In genomic region chr12:99130808-99131538, GRCh38 we compare ENCODE assay signal across 9 cellular contexts.
DNase-seq lines count a peak whose midpoint lies in the region; ATAC-seq, FAIRE-seq and TF ChIP-seq lines count a peak whose summit lies in the region.
"Had no signal": no experiment of that assay in that cellular context is flagged by ENCODE, and none has a peak within 500 bp of the region (broad histone marks: within the 10 kb centered on the region; RNA-seq: fewer than 3 reads in every experiment).

No MANE protein-coding gene starts in this region.

- no peak overlapping the region for H3K4me3 ChIP-seq in fibroblast of pulmonary artery (replicated peaks; ENCODE audit: low read depth, low read length)
- no peak overlapping the region for H3K4me3 ChIP-seq in prostate gland
- peak overlapping the region in 1 of 4 donors; percentile 41 for H3K4me3 ChIP-seq in esophagus squamous epithelium
- H3K4me3 ChIP-seq: lung had no signal

- WGBS in prostate gland, result 60% methylated on average over 3 of the region's 3 CpGs
- WGBS in esophagus squamous epithelium, 2 donors, result 43 to 47% methylated on average over 3 of the region's 3 CpGs

- intact Hi-C loops in prostate gland (cut with DNase I), result no loop called here
- intact Hi-C loops in esophagus squamous epithelium (cut with DNase I), result no loop called here

- peak; percentile 97 for ATAC-seq in GM21723 (IDR thresholded peaks at IDR 0.05; ENCODE audit: unreplicated experiment)
- ATAC-seq in HG03575 (IDR thresholded peaks at IDR 0.05; ENCODE audit: extremely low read depth, insufficient number of reproducible peaks, low FRiP score, unreplicated experiment), result peak; percentile 99

- H3K27me3 ChIP-seq in prostate gland (replicated peaks; ENCODE audit: insufficient read depth), result no peaks in the 10 kb centered on the region
- no peaks in the 10 kb centered on the region for H3K27me3 ChIP-seq in esophagus squamous epithelium

- DNase-seq in GM12891 (ENCODE audit: insufficient read length, low spot score), result no peak
- peak; percentile 8 for DNase-seq in fibroblast of pulmonary artery (ENCODE audit: low read depth)
- DNase-seq in prostate gland (ENCODE audit: low spot score), result no peak
- DNase-seq in esophagus squamous epithelium (lab: John Stamatoyannopoulos, UW), result no peak
- DNase-seq in activated CD4-positive, CD25-positive, alpha-beta regulatory T cell treated with anti-CD3 and anti-CD28 coated beads, Interleukin-2, amount 50 U/mL, for 72 hours, result no peak
- DNase-seq in D341Med (ENCODE audit: low spot score), result no peak

- TF ChIP-seq POLR2A in GM12891 (IDR thresholded peaks at IDR 0.05; ENCODE audit: low read depth, low read length) (no peak), prostate gland (IDR thresholded peaks at IDR 0.05) (no peak), esophagus squamous epithelium (IDR thresholded peaks at IDR 0.05) (no peak)

- no peak for TF ChIP-seq CTCF in fibroblast of pulmonary artery (IDR thresholded peaks at IDR 0.05; ENCODE audit: low read length, missing control alignments)
- no peak for TF ChIP-seq CTCF in prostate gland (IDR thresholded peaks at IDR 0.05)
- TF ChIP-seq CTCF in esophagus squamous epithelium (IDR thresholded peaks at IDR 0.05), result no peak

- H3K9me3 ChIP-seq in prostate gland (no peaks in the 10 kb centered on the region), esophagus squamous epithelium (no peaks in the 10 kb centered on the region)

- H3K4me1 ChIP-seq in prostate gland (replicated peaks) (no peaks in the 10 kb centered on the region), esophagus squamous epithelium (no peaks in the 10 kb centered on the region)

- H3K27ac ChIP-seq in prostate gland, result no peak overlapping the region
- H3K27ac ChIP-seq in esophagus squamous epithelium, result peak overlapping the region in 2 of 4 donors; percentile 13 to 31

- peak; percentile 56 for FAIRE-seq in GM12891 (lab: Jason Lieb, UNC)

- no peaks in the 10 kb centered on the region for H3K36me3 ChIP-seq in prostate gland
- no peaks in the 10 kb centered on the region for H3K36me3 ChIP-seq in esophagus squamous epithelium

TF ChIP-seq in GM12891, 5 proteins besides CTCF, POLR2A, EP300 and RAD21:
- TF ChIP-seq POU2F2 (IDR thresholded peaks at IDR 0.05; ENCODE audit: low read depth, low read length), result no peak
- peak; percentile 49 for TF ChIP-seq SPI1 (IDR thresholded peaks at IDR 0.05; ENCODE audit: low read depth, low read length)
